Comparison of ENCODE assay signal across 7 cellular contexts in the genomic region with DNA sequence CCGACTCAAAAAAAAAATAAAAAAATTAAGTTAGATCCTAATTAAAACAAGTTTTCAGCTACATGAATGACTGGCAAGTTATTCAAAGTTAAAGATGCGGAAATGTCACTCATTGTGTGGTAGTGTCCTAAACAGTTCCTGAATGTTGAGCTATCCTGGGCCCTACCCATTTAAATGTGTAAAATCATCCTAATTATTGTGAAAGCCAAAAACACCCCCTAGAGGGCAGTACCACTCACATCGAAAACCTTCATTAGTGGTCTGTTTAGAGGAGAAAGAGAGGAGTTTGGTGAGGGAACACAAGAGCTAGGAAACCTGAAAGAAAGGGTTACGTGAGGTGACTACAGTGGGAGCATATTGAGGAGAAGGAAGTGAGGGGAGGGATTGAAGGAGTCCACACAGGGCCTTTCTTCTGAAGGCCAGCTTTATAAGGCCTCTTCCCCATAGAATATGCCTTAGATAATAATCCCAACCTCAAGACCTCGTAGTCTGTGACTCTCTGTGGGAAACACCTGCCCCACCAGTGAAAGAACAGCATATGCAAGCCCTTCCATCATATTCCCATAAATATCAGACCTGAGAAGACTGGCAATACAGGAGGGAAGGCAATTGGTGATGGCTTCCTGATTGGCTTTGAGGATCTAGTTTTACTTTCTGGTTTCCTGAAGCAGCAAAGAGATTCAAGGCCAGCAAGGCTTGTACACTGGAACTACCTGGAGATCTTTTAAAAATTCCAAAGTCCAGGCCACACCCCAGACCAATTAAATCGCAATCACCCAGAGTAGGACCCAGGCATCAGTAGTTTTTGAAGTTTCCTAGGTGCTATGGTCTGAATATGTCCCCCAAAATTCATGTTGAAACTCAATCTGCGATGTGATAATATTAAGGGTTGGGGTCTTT. TPM values are rescaled to one million over a fixed set of nuclear protein-coding genes. Genes with fewer than 3 reads are reported as not detected.
DNase-seq lines count a peak whose midpoint lies in the region; ATAC-seq lines count a peak whose summit lies in the region.

No MANE protein-coding gene starts in this region.

- CTCF ChIA-PET in naive thymus-derived CD4-positive, alpha-beta T cell (lab: Charles Lee) = interaction anchor here (0.5 to 2.9 kb wide), 30 partner anchors 8 to 266 kb away, joined by 3 to 17 read pairs (median 5); partner anchors contain the start of genes APEX1, CCNB1IP1, OSGEP and PARP2

- POLR2A ChIA-PET in naive thymus-derived CD4-positive, alpha-beta T cell (lab: Charles Lee) = interaction anchor here (0.7 to 3.8 kb wide), 7 partner anchors 11 to 266 kb away, joined by 3 to 24 read pairs (median 15); partner anchors contain the start of genes APEX1, OSGEP and PIP4P1

- H3K4me3 ChIP-seq in naive thymus-derived CD4-positive, alpha-beta T cell (ENCODE audit: low read length) = no peak overlapping the region

- H3K9me3 ChIP-seq in naive thymus-derived CD4-positive, alpha-beta T cell (ENCODE audit: control insufficient read depth in 2 of 3, low read length in 3 of 3) = no peaks in the 10 kb centered on the region

- peak; percentile 45 for ATAC-seq in GM21786 (IDR thresholded peaks at IDR 0.05; ENCODE audit: unreplicated experiment)
- peak; percentile 18 for ATAC-seq in effector memory CD8-positive, alpha-beta T cell (replicated peaks)
- peak; percentile 69 for ATAC-seq in naive thymus-derived CD4-positive, alpha-beta T cell

- no peaks in the 10 kb centered on the region for H3K36me3 ChIP-seq in naive thymus-derived CD4-positive, alpha-beta T cell (ENCODE audit: control insufficient read depth in 2 of 3, insufficient read depth in 3 of 3, low read length in 3 of 3)

- peaks cover 8 to 17% of the 10 kb centered on the region in 2 donors for H3K4me1 ChIP-seq in naive thymus-derived CD4-positive, alpha-beta T cell (ENCODE audit: control insufficient read depth in 2 of 2, insufficient read depth in 2 of 2, low read length in 2 of 2)

- H3K36me3 Mint-ChIP-seq in T-helper 1 cell treated with Interleukin-12 subunit alpha and Interleukin-12 subunit beta and Interleukin-4 antibody, amounts not matched to agents 30 μg/mL and 1 μg/mL, for 36 hours (ENCODE audit: low read depth) = peaks cover 3% of the 10 kb centered on the region
- peaks cover 5% of the 10 kb centered on the region for H3K36me3 Mint-ChIP-seq in effector memory CD8-positive, alpha-beta T cell (ENCODE audit: insufficient read depth)
- peaks cover 0 to 2% (median 0%) of the 10 kb centered on the region in 5 donors for H3K36me3 Mint-ChIP-seq in naive thymus-derived CD4-positive, alpha-beta T cell

- intact Hi-C loops in naive thymus-derived CD4-positive, alpha-beta T cell (cut with micrococcal nuclease) = loop anchor here (1.0 to 2.0 kb wide), 5 partner anchors 25 to 275 kb away; partner anchors contain the start of gene APEX1 (in 1 of the 2)

- DNase-seq in EL (peak; percentile 64), NCI-H146 (lab: John Stamatoyannopoulos, UW) (peak; percentile 53)
- peak; percentile 32 to 52 (median 36) for DNase-seq in effector memory CD8-positive, alpha-beta T cell
- DNase-seq in naive thymus-derived CD4-positive, alpha-beta T cell = peak in 7 of 9 donors; percentile 36 to 65 (median 55)
- no peak for DNase-seq in activated CD8-positive, alpha-beta memory T cell treated with anti-CD3 and anti-CD28 coated beads, Interleukin-2, amount 50 U/mL, for 48 hours

- H3K9me3 Mint-ChIP-seq in T-helper 1 cell treated with Interleukin-12 subunit alpha and Interleukin-12 subunit beta and Interleukin-4 antibody, amounts not matched to agents 30 μg/mL and 1 μg/mL, for 36 hours = no peaks in the 10 kb centered on the region
- no peaks in the 10 kb centered on the region for H3K9me3 Mint-ChIP-seq in effector memory CD8-positive, alpha-beta T cell
- H3K9me3 Mint-ChIP-seq in naive thymus-derived CD4-positive, alpha-beta T cell = no peaks in the 10 kb centered on the region

- H3K27ac ChIP-seq in naive thymus-derived CD4-positive, alpha-beta T cell (ENCODE audit: low read depth, low read length) = no peak overlapping the region

- H3K27me3 Mint-ChIP-seq in T-helper 1 cell treated with Interleukin-12 subunit alpha and Interleukin-12 subunit beta and Interleukin-4 antibody, amounts not matched to agents 30 μg/mL and 1 μg/mL, for 36 hours (ENCODE audit: low read depth) = no peaks in the 10 kb centered on the region
- no peaks in the 10 kb centered on the region for H3K27me3 Mint-ChIP-seq in effector memory CD8-positive, alpha-beta T cell
- H3K27me3 Mint-ChIP-seq in naive thymus-derived CD4-positive, alpha-beta T cell = no peaks in the 10 kb centered on the region

- no peaks in the 10 kb centered on the region for H3K27me3 ChIP-seq in naive thymus-derived CD4-positive, alpha-beta T cell (ENCODE audit: control insufficient read depth in 2 of 2, insufficient read depth in 2 of 2, low read length in 2 of 2)

- peak overlapping the region; percentile 11 for H3K27ac Mint-ChIP-seq in T-helper 1 cell treated with Interleukin-12 subunit alpha and Interleukin-12 subunit beta and Interleukin-4 antibody, amounts not matched to agents 30 μg/mL and 1 μg/mL, for 36 hours
- H3K27ac Mint-ChIP-seq in effector memory CD8-positive, alpha-beta T cell = peak overlapping the region in 1 of 2 donors; percentile 15
- H3K27ac Mint-ChIP-seq in naive thymus-derived CD4-positive, alpha-beta T cell = peak overlapping the region; percentile 1 to 71 (median 20)

- H3K4me1 Mint-ChIP-seq in T-helper 1 cell treated with Interleukin-12 subunit alpha and Interleukin-12 subunit beta and Interleukin-4 antibody, amounts not matched to agents 30 μg/mL and 1 μg/mL, for 36 hours (ENCODE audit: low read depth) = peaks cover 24% of the 10 kb centered on the region
- H3K4me1 Mint-ChIP-seq in effector memory CD8-positive, alpha-beta T cell (ENCODE audit: low read depth in 2 of 2) = peaks cover 16 to 29% of the 10 kb centered on the region in 2 donors
- peaks cover 23 to 44% (median 35%) of the 10 kb centered on the region in 7 donors for H3K4me1 Mint-ChIP-seq in naive thymus-derived CD4-positive, alpha-beta T cell

- no peak overlapping the region for H3K4me3 Mint-ChIP-seq in T-helper 1 cell treated with Interleukin-12 subunit alpha and Interleukin-12 subunit beta and Interleukin-4 antibody, amounts not matched to agents 30 μg/mL and 1 μg/mL, for 36 hours
- H3K4me3 Mint-ChIP-seq in effector memory CD8-positive, alpha-beta T cell = no peak overlapping the region
- peak overlapping the region in 5 of 10 donors; percentile 0 to 9 (median 3) for H3K4me3 Mint-ChIP-seq in naive thymus-derived CD4-positive, alpha-beta T cell

RNA-seq across cellular contexts. Expression of gene TEP1, which starts 2.7 kb away (rescaled TPM):
- total RNA-seq in naive thymus-derived CD4-positive, alpha-beta T cell = 10 to 100 TPM; 23.5 to 56.0 (median 43.6) TPM
- polyA plus RNA-seq in naive thymus-derived CD4-positive, alpha-beta T cell = 1 to 10 TPM in 1 of 2 donors, under 1 TPM in 1; 0.74 to 6.3 TPM

RNA-seq across cellular contexts. Expression of gene KLHL33, which starts 20.0 kb away (rescaled TPM):
- total RNA-seq in naive thymus-derived CD4-positive, alpha-beta T cell = under 1 TPM in 4 of 5 experiments, not detected in 1; 0.14 to 0.51 (median 0.23) TPM
- polyA plus RNA-seq in naive thymus-derived CD4-positive, alpha-beta T cell = not detected

RNA-seq across cellular contexts. Expression of gene OSGEP, which starts 38.6 kb away (rescaled TPM):
- 10 to 100 TPM; 54.2 to 77.2 (median 69.1) TPM for total RNA-seq in naive thymus-derived CD4-positive, alpha-beta T cell
- 10 to 100 TPM; 30.8 to 42.9 TPM for polyA plus RNA-seq in naive thymus-derived CD4-positive, alpha-beta T cell

RNA-seq across cellular contexts. Expression of gene APEX1, which starts 39.1 kb away (rescaled TPM):
- 100 to 1,000 TPM in 4 of 5 experiments, 10 to 100 TPM in 1; 97.4 to 159 (median 129) TPM for total RNA-seq in naive thymus-derived CD4-positive, alpha-beta T cell
- 100 to 1,000 TPM; 161 to 205 TPM for polyA plus RNA-seq in naive thymus-derived CD4-positive, alpha-beta T cell

RNA-seq across cellular contexts. Expression of gene PIP4P1, which starts 45.3 kb away (rescaled TPM):
- total RNA-seq in naive thymus-derived CD4-positive, alpha-beta T cell = 10 to 100 TPM; 34.9 to 87.1 (median 74.2) TPM
- 10 to 100 TPM; 20.7 to 38.5 TPM for polyA plus RNA-seq in naive thymus-derived CD4-positive, alpha-beta T cell

Comparison
In these comparisons a context has a peak if more than half of its experiments do, and no peak if none do; other contexts are left out.
1. ATAC-seq: peak in every context shown above with its lines; median percentile 69 in naive thymus-derived CD4-positive, alpha-beta T cell; 45 in GM21786; 18 in effector memory CD8-positive, alpha-beta T cell.